In genomic region chr3:13432093-13432492, GRCh38 we compare ENCODE assay signal across 33 cellular contexts.
"Had no signal": no experiment of that assay in that cellular context is flagged by ENCODE, and none has a peak within 500 bp of the region (broad histone marks: within the 10 kb centered on the region; RNA-seq: fewer than 3 reads in every experiment).

No MANE protein-coding gene starts in this region.

- DNase-seq: activated B cell treated with CpG ODN at 0.5 μM for 24 hours; activated CD4-positive, alpha-beta memory T cell treated with anti-CD3 and anti-CD28 coated beads for 36 hours; activated CD4-positive, alpha-beta T cell treated with anti-CD3 and anti-CD28 coated beads for 4 hours; activated CD4-positive, alpha-beta T cell treated with anti-CD3 and anti-CD28 coated beads, Interleukin-2, amount 10 ng/mL, durations not matched to agents 24 days and 14 days; activated CD4-positive, alpha-beta T cell treated with anti-CD3 and anti-CD28 coated beads, Interleukin-2, amount 50 U/mL, for 1 hour; activated CD4-positive, alpha-beta T cell treated with anti-CD3 and anti-CD28 coated beads, Interleukin-2, amount 50 U/mL, for 4 hours; activated CD4-positive, CD25-positive, alpha-beta regulatory T cell treated with anti-CD3 and anti-CD28 coated beads, Interleukin-2, amount 50 U/mL, for 72 hours; activated CD8-positive, alpha-beta memory T cell treated with anti-CD3 and anti-CD28 coated beads, Interleukin-2, amount 50 U/mL, for 4 hours; activated CD8-positive, alpha-beta T cell treated with anti-CD3 and anti-CD28 coated beads for 36 hours; activated effector memory CD4-positive, alpha-beta T cell treated with anti-CD3 and anti-CD28 coated beads, Interleukin-2, amount 50 U/mL, for 16 hours; activated gamma-delta T cell treated with Interleukin-2 at 50 U/mL for 16 hours; activated naive CD4-positive, alpha-beta T cell; activated naive CD4-positive, alpha-beta T cell treated with anti-CD3 and anti-CD28 coated beads for 36 hours; activated naive CD4-positive, alpha-beta T cell treated with anti-CD3 and anti-CD28 coated beads, Interleukin-2, amount 50 U/mL, for 16 hours; activated naive CD8-positive, alpha-beta T cell treated with anti-CD3 and anti-CD28 coated beads for 36 hours; activated T-cell treated with anti-CD3 and anti-CD28 coated beads for 4 hours; activated T-cell treated with anti-CD3 and anti-CD28 coated beads, Interleukin-2, amount 50 U/mL, for 1 hour; activated T-cell treated with anti-CD3 and anti-CD28 coated beads, Interleukin-2, amount 50 U/mL, for 4 hours; activated T-cell treated with anti-CD3 and anti-CD28 coated beads, Interleukin-2, amount 50 U/mL, for 72 hours; adrenal gland; amniotic stem cell; aorta; body of pancreas; brain microvascular endothelial cell; central memory CD4-positive, alpha-beta T cell; T-cell; T-helper 17 cell; T1000 had no signal

- H3K4me3 ChIP-seq: adrenal gland, body of pancreas, breast epithelium had no signal

- H3K36me3 ChIP-seq: adrenal gland, brain microvascular endothelial cell, breast epithelium had no signal

- H3K4me1 ChIP-seq: adrenal gland, body of pancreas, breast epithelium had no signal

- H3K36me3 Mint-ChIP-seq: activated CD4-positive, alpha-beta memory T cell treated with anti-CD3 and anti-CD28 coated beads for 36 hours; activated naive CD8-positive, alpha-beta T cell treated with anti-CD3 and anti-CD28 coated beads for 36 hours; T-cell had no signal

- H3K9me3 Mint-ChIP-seq: activated B cell treated with CpG ODN at 0.5 μM for 24 hours; activated CD4-positive, alpha-beta memory T cell treated with anti-CD3 and anti-CD28 coated beads for 36 hours; activated naive CD4-positive, alpha-beta T cell treated with anti-CD3 and anti-CD28 coated beads, Interleukin-2, amount 50 U/mL, for 72 hours; activated T-cell treated with anti-CD3 and anti-CD28 coated beads, Interleukin-2, amount 50 U/mL, for 4 hours; activated T-helper 1 cell treated with anti-CD3 and anti-CD28 coated beads, Interleukin-12 subunit alpha, Interleukin-12 subunit beta, Interleukin-2, Interleukin-4 antibody, amounts not matched to agents 30 ng/mL and 10 ng/mL and 1 ng/mL, durations not matched to agents 14 hours and 24 hours and 36 hours; activated T-helper 17 cell treated with anti-CD3 and anti-CD28 coated beads, Interleukin-2, amount 50 U/mL, for 72 hours; T-cell had no signal

- H3K27me3 Mint-ChIP-seq: activated B cell treated with CpG ODN at 0.5 μM for 24 hours; activated CD4-positive, alpha-beta memory T cell treated with anti-CD3 and anti-CD28 coated beads for 36 hours; activated CD8-positive, alpha-beta T cell treated with anti-CD3 and anti-CD28 coated beads for 36 hours; activated naive CD8-positive, alpha-beta T cell treated with anti-CD3 and anti-CD28 coated beads for 36 hours; activated T-helper 17 cell treated with anti-CD3 and anti-CD28 coated beads, Interleukin-2, amount 50 U/mL, for 72 hours; T-helper 17 cell had no signal

- ATAC-seq: activated CD8-positive, alpha-beta T cell treated with anti-CD3 and anti-CD28 coated beads for 36 hours; activated naive CD4-positive, alpha-beta T cell treated with anti-CD3 and anti-CD28 coated beads, Interleukin-2, amount 50 U/mL, for 72 hours; activated T-cell treated with anti-CD3 and anti-CD28 coated beads, Interleukin-2, amount 50 U/mL, for 4 hours; activated T-cell treated with anti-CD3 and anti-CD28 coated beads, Interleukin-2, amount 50 U/mL, for 72 hours; activated T-helper 17 cell treated with anti-CD3 and anti-CD28 coated beads, Interleukin-2, amount 50 U/mL, for 72 hours; body of pancreas; T-cell; T-helper 17 cell had no signal

- H3K9me3 ChIP-seq: adrenal gland, body of pancreas had no signal

- H3K4me1 Mint-ChIP-seq: activated T-helper 17 cell treated with anti-CD3 and anti-CD28 coated beads, Interleukin-2, amount 50 U/mL, for 72 hours had no signal

- H3K27me3 ChIP-seq: adrenal gland, body of pancreas, brain microvascular endothelial cell, breast epithelium had no signal

- H3K27ac ChIP-seq: adrenal gland, body of pancreas, brain microvascular endothelial cell, breast epithelium, VCaP had no signal

- H3K27ac Mint-ChIP-seq: activated B cell treated with CpG ODN at 0.5 μM for 24 hours; activated CD4-positive, alpha-beta memory T cell treated with anti-CD3 and anti-CD28 coated beads for 36 hours; activated CD4-positive, alpha-beta T cell treated with anti-CD3 and anti-CD28 coated beads, Interleukin-2, amount 10 ng/mL, durations not matched to agents 24 days and 14 days; activated CD8-positive, alpha-beta T cell treated with anti-CD3 and anti-CD28 coated beads for 36 hours; activated naive CD4-positive, alpha-beta T cell treated with anti-CD3 and anti-CD28 coated beads for 36 hours; activated naive CD4-positive, alpha-beta T cell treated with anti-CD3 and anti-CD28 coated beads, Interleukin-2, amount 50 U/mL, for 72 hours; activated naive CD8-positive, alpha-beta T cell treated with anti-CD3 and anti-CD28 coated beads for 36 hours; activated T-cell treated with anti-CD3 and anti-CD28 coated beads, Interleukin-2, amount 50 U/mL, for 72 hours; activated T-helper 1 cell treated with anti-CD3 and anti-CD28 coated beads, Interleukin-12 subunit alpha, Interleukin-12 subunit beta, Interleukin-2, Interleukin-4 antibody, amounts not matched to agents 30 ng/mL and 10 ng/mL and 1 ng/mL, durations not matched to agents 14 hours and 24 hours and 36 hours; activated T-helper 17 cell treated with anti-CD3 and anti-CD28 coated beads, Interleukin-2, amount 50 U/mL, for 72 hours; T-cell; T-helper 17 cell had no signal

- H3K4me3 Mint-ChIP-seq: activated B cell treated with CpG ODN at 0.5 μM for 24 hours; activated CD4-positive, alpha-beta memory T cell treated with anti-CD3 and anti-CD28 coated beads for 36 hours; activated CD4-positive, alpha-beta T cell treated with anti-CD3 and anti-CD28 coated beads, Interleukin-2, amount 10 ng/mL, durations not matched to agents 24 days and 14 days; activated CD8-positive, alpha-beta T cell treated with anti-CD3 and anti-CD28 coated beads for 36 hours; activated naive CD4-positive, alpha-beta T cell treated with anti-CD3 and anti-CD28 coated beads for 36 hours; activated naive CD8-positive, alpha-beta T cell treated with anti-CD3 and anti-CD28 coated beads for 36 hours; activated T-cell treated with anti-CD3 and anti-CD28 coated beads, Interleukin-2, amount 50 U/mL, for 4 hours; activated T-cell treated with anti-CD3 and anti-CD28 coated beads, Interleukin-2, amount 50 U/mL, for 72 hours; activated T-helper 1 cell treated with anti-CD3 and anti-CD28 coated beads, Interleukin-12 subunit alpha, Interleukin-12 subunit beta, Interleukin-2, Interleukin-4 antibody, amounts not matched to agents 30 ng/mL and 10 ng/mL and 1 ng/mL, durations not matched to agents 14 hours and 24 hours and 36 hours; activated T-helper 17 cell treated with anti-CD3 and anti-CD28 coated beads, Interleukin-2, amount 50 U/mL, for 72 hours; T-cell; T-helper 17 cell had no signal
